32 cellular contexts compared by ENCODE assay signal in genomic region chr5:135626636-135627035, GRCh38. TPM values are rescaled to one million over a fixed set of nuclear protein-coding genes. Genes with fewer than 3 reads are reported as not detected.
A peak's percentile ranks its signal among the peaks of the same experiment; 100 is the strongest.
DNase-seq lines count a peak whose midpoint lies in the region; ATAC-seq, FAIRE-seq and TF ChIP-seq lines count a peak whose summit lies in the region.
"Had no signal": no experiment of that assay in that cellular context is flagged by ENCODE, and none has a peak within 500 bp of the region (broad histone marks: within the 10 kb centered on the region; RNA-seq: fewer than 3 reads in every experiment).

No MANE protein-coding gene starts in this region.

- H3K4me1 ChIP-seq in SJCRH30 (peaks cover 68% of the 10 kb centered on the region), SJSA1 (replicated peaks) (peaks cover 32% of the 10 kb centered on the region), neuronal stem cell (ENCODE audit: control insufficient read depth in 2 of 2, insufficient read depth in 1 of 2, low read depth in 1 of 2, low read length in 2 of 2) (no peaks in the 10 kb centered on the region), kidney (ENCODE audit: control insufficient read depth in 1 of 2, insufficient read depth in 1 of 2, low read depth in 1 of 2, low read length in 2 of 2) (peaks cover 2 to 6% of the 10 kb centered on the region in 2 donors)
- H3K4me1 ChIP-seq: BE2C had no signal

- intact Hi-C loops in kidney (cut with DNase I), result no loop called here

- H3K9me3 ChIP-seq in SJCRH30 (replicated peaks) (no peaks in the 10 kb centered on the region), SJSA1 (replicated peaks) (no peaks in the 10 kb centered on the region; the same call in 1 of the 2 replicates), neuronal stem cell (replicated peaks in 1 of 2; ENCODE audit: control insufficient read depth in 2 of 2, insufficient read depth in 1 of 2, low read depth in 1 of 2, low read length in 2 of 2) (no peaks in the 10 kb centered on the region), kidney (ENCODE audit: control insufficient read depth in 1 of 2, low read length in 2 of 2) (no peaks in the 10 kb centered on the region)
- H3K9me3 ChIP-seq: BE2C, BLaER1 had no signal

- CTCF ChIA-PET in activated CD4-positive, alpha-beta T cell treated with anti-CD3 and anti-CD28 coated beads, Interleukin-2, amount 10 ng/mL, durations not matched to agents 7 days and 5 days (lab: Charles Lee), result no interaction called here

- no CpG with 5 or more reads among the region's 3 CpGs for WGBS in neuronal stem cell (ENCODE audit: extremely low coverage in 2 of 2, insufficient read length in 2 of 2, insufficient replicate concordance in 1 of 2), 2 donors

- no peak overlapping the region for H3K27ac Mint-ChIP-seq in natural killer cell treated with Interleukin-12 subunit alpha and Interleukin-12 subunit beta and Interleukin-15 and Interleukin-18, amount 100 ng/mL, for 72 hours
- no peak overlapping the region for H3K27ac Mint-ChIP-seq in activated CD4-positive, alpha-beta T cell treated with anti-CD3 and anti-CD28 coated beads, Interleukin-2, amount 10 ng/mL, durations not matched to agents 7 days and 5 days
- H3K27ac Mint-ChIP-seq: CD14-positive monocyte; CD4-positive, alpha-beta memory T cell; CD4-positive, CD25-positive, alpha-beta regulatory T cell; CD8-positive, alpha-beta memory T cell had no signal

- H3K27ac ChIP-seq in SJCRH30 (peak overlapping the region; percentile 73), SJSA1 (peak overlapping the region; percentile 47), neuronal stem cell (replicated peaks; ENCODE audit: low read length) (no peak overlapping the region), kidney (ENCODE audit: low read depth in 2 of 2, low read length in 2 of 2) (no peak overlapping the region)
- H3K27ac ChIP-seq: BLaER1 had no signal

- H3K4me3 Mint-ChIP-seq in natural killer cell treated with Interleukin-12 subunit alpha and Interleukin-12 subunit beta and Interleukin-15 and Interleukin-18, amount 100 ng/mL, for 72 hours, result no peak overlapping the region
- H3K4me3 Mint-ChIP-seq in activated CD4-positive, alpha-beta T cell treated with anti-CD3 and anti-CD28 coated beads, Interleukin-2, amount 10 ng/mL, durations not matched to agents 7 days and 5 days, result no peak overlapping the region
- H3K4me3 Mint-ChIP-seq: CD14-positive monocyte; CD4-positive, alpha-beta memory T cell; CD4-positive, CD25-positive, alpha-beta regulatory T cell; CD8-positive, alpha-beta memory T cell had no signal

- no peak overlapping the region for H3K4me3 ChIP-seq in SJCRH30
- no peak overlapping the region for H3K4me3 ChIP-seq in SJSA1
- no peak overlapping the region for H3K4me3 ChIP-seq in neuronal stem cell (ENCODE audit: low read length in 2 of 2)
- no peak overlapping the region for H3K4me3 ChIP-seq in kidney (ENCODE audit: low read length in 2 of 2)
- H3K4me3 ChIP-seq: BLaER1, GM12878 had no signal

- POLR2A ChIA-PET in activated CD4-positive, alpha-beta T cell treated with anti-CD3 and anti-CD28 coated beads, Interleukin-2, amount 10 ng/mL, durations not matched to agents 7 days and 5 days (lab: Charles Lee), result no interaction called here

- H3K36me3 ChIP-seq in SJCRH30, result no peaks in the 10 kb centered on the region
- H3K36me3 ChIP-seq in SJSA1, result no peaks in the 10 kb centered on the region
- H3K36me3 ChIP-seq in neuronal stem cell (replicated peaks in 1 of 2; ENCODE audit: control insufficient read depth in 2 of 2, insufficient read depth in 2 of 2, low read length in 2 of 2), result no peaks in the 10 kb centered on the region
- H3K36me3 ChIP-seq in kidney (ENCODE audit: control insufficient read depth in 1 of 2, insufficient read depth in 2 of 2, low read length in 2 of 2), result no peaks in the 10 kb centered on the region
- H3K36me3 ChIP-seq: BE2C, BLaER1 had no signal

- no peak for FAIRE-seq in kidney (lab: Jason Lieb, UNC)
- FAIRE-seq: A204.1, GM12878, GM12892, GM18507 had no signal

- H3K4me1 Mint-ChIP-seq in natural killer cell treated with Interleukin-12 subunit alpha and Interleukin-12 subunit beta and Interleukin-15 and Interleukin-18, amount 100 ng/mL, for 72 hours (ENCODE audit: low read depth in 2 of 2), result no peaks in the 10 kb centered on the region
- H3K4me1 Mint-ChIP-seq in activated CD4-positive, alpha-beta T cell treated with anti-CD3 and anti-CD28 coated beads, Interleukin-2, amount 10 ng/mL, durations not matched to agents 7 days and 5 days, result no peaks in the 10 kb centered on the region
- H3K4me1 Mint-ChIP-seq: CD4-positive, alpha-beta memory T cell; CD4-positive, CD25-positive, alpha-beta regulatory T cell; CD8-positive, alpha-beta memory T cell had no signal

- H3K23ac ChIP-seq in neuronal stem cell (ENCODE audit: low read depth, low read length, poor library complexity), result no peak overlapping the region

- no peak overlapping the region for H2BK12ac ChIP-seq in neuronal stem cell (ENCODE audit: low read length)

- no peak overlapping the region for H3K14ac ChIP-seq in neuronal stem cell (ENCODE audit: low read length)

- DNase-seq in SJCRH30 (peak; percentile 43 to 51), SJSA1 (ENCODE audit: low read depth in 1 of 2, low spot score in 2 of 2) (peak; percentile 61 to 64), islet precursor cell (peak; percentile 22), neuronal stem cell (ENCODE audit: low spot score) (no peak), kidney (no peak)
- no peak for DNase-seq in natural killer cell treated with Interleukin-12 subunit alpha and Interleukin-12 subunit beta and Interleukin-15 and Interleukin-18, amount 100 ng/mL, for 72 hours (ENCODE audit: low spot score)
- DNase-seq in activated CD4-positive, alpha-beta T cell treated with anti-CD3 and anti-CD28 coated beads, Interleukin-2, amount 10 ng/mL, durations not matched to agents 7 days and 5 days, result no peak
- DNase-seq: 8988T; ACHN; BE2C; C1 segment of cervical spinal cord; CD4-positive, alpha-beta memory T cell; CD4-positive, CD25-positive, alpha-beta regulatory T cell; CD8-positive, alpha-beta memory T cell; COR-L47; DMS 273 treated with DMSO at 0.1 percent for 48 hours; DMS153; DMS53; DMS79; DND-41; EL; GDM1 had no signal

- no peaks in the 10 kb centered on the region for H3K36me3 Mint-ChIP-seq in natural killer cell treated with Interleukin-12 subunit alpha and Interleukin-12 subunit beta and Interleukin-15 and Interleukin-18, amount 100 ng/mL, for 72 hours
- H3K36me3 Mint-ChIP-seq in activated CD4-positive, alpha-beta T cell treated with anti-CD3 and anti-CD28 coated beads, Interleukin-2, amount 10 ng/mL, durations not matched to agents 7 days and 5 days (ENCODE audit: low read depth), result no peaks in the 10 kb centered on the region
- H3K36me3 Mint-ChIP-seq: CD14-positive monocyte; CD4-positive, alpha-beta memory T cell; CD4-positive, CD25-positive, alpha-beta regulatory T cell; CD8-positive, alpha-beta memory T cell had no signal

- H3K4me2 ChIP-seq in neuronal stem cell (ENCODE audit: insufficient read depth, low read length, poor library complexity, severe bottlenecking), result no peak overlapping the region
- H3K4me2 ChIP-seq: BLaER1 had no signal

- H3K27me3 ChIP-seq in SJCRH30 (no peaks in the 10 kb centered on the region), SJSA1 (replicated peaks) (no peaks in the 10 kb centered on the region), neuronal stem cell (ENCODE audit: control insufficient read depth in 3 of 3, insufficient read depth in 3 of 3, low read depth in 1 of 3, low read length in 3 of 3) (no peaks in the 10 kb centered on the region)
- H3K27me3 ChIP-seq: BE2C, BLaER1 had no signal

- no peak overlapping the region for H2BK15ac ChIP-seq in neuronal stem cell (ENCODE audit: low read length)

- H2BK5ac ChIP-seq in neuronal stem cell (ENCODE audit: low read length), result no peak overlapping the region

- H2AFZ ChIP-seq in neuronal stem cell (ENCODE audit: low read length), result no peak overlapping the region

- H3K9ac ChIP-seq in neuronal stem cell (ENCODE audit: low read depth, low read length, poor library complexity) (no peak overlapping the region), kidney (ENCODE audit: low read length in 2 of 2) (no peak overlapping the region)
- H3K9ac ChIP-seq: BLaER1 had no signal

- ATAC-seq in GM19395 (IDR thresholded peaks at IDR 0.05; ENCODE audit: unreplicated experiment), result no peak
- ATAC-seq in natural killer cell treated with Interleukin-12 subunit alpha and Interleukin-12 subunit beta and Interleukin-15 and Interleukin-18, amount 100 ng/mL, for 72 hours, result no peak
- ATAC-seq: GM12878 had no signal

- no peak overlapping the region for H2BK120ac ChIP-seq in neuronal stem cell (ENCODE audit: low read depth, low read length)

- no peak for TF ChIP-seq CTCF in kidney (IDR thresholded peaks at IDR 0.05; ENCODE audit: borderline replicate concordance, extremely low read depth, insufficient read depth)

- no peak overlapping the region for H4K8ac ChIP-seq in neuronal stem cell (ENCODE audit: low read depth, low read length)

- H2AK5ac ChIP-seq in neuronal stem cell (ENCODE audit: low read depth, low read length), result no peak overlapping the region

- H3K9me3 Mint-ChIP-seq in natural killer cell treated with Interleukin-12 subunit alpha and Interleukin-12 subunit beta and Interleukin-15 and Interleukin-18, amount 100 ng/mL, for 72 hours, result no peaks in the 10 kb centered on the region
- H3K9me3 Mint-ChIP-seq in activated CD4-positive, alpha-beta T cell treated with anti-CD3 and anti-CD28 coated beads, Interleukin-2, amount 10 ng/mL, durations not matched to agents 7 days and 5 days, result no peaks in the 10 kb centered on the region
- H3K9me3 Mint-ChIP-seq: CD8-positive, alpha-beta memory T cell had no signal

- peaks cover 5 to 7% of the 10 kb centered on the region in 2 donors for H3K27me3 Mint-ChIP-seq in natural killer cell treated with Interleukin-12 subunit alpha and Interleukin-12 subunit beta and Interleukin-15 and Interleukin-18, amount 100 ng/mL, for 72 hours
- H3K27me3 Mint-ChIP-seq in activated CD4-positive, alpha-beta T cell treated with anti-CD3 and anti-CD28 coated beads, Interleukin-2, amount 10 ng/mL, durations not matched to agents 7 days and 5 days, result peaks cover 4% of the 10 kb centered on the region

- H3K18ac ChIP-seq in neuronal stem cell (ENCODE audit: low read length), result peak overlapping the region; percentile 18

- H4K91ac ChIP-seq in neuronal stem cell (ENCODE audit: low read depth, low read length, poor library complexity), result no peak overlapping the region

- H3K4ac ChIP-seq in neuronal stem cell (ENCODE audit: low read length), result no peak overlapping the region

- no peaks in the 10 kb centered on the region for H3K79me1 ChIP-seq in neuronal stem cell (ENCODE audit: low read depth, low read length)

RNA-seq across cellular contexts. Expression of gene CXCL14, which starts 47.8 kb away (rescaled TPM):
- not detected in 2 replicates for total RNA-seq in SJCRH30 (2014; rRNA removed; shearing (Covaris generic))
- 0.29 TPM in 1 of 2 replicates, not detected in the other for total RNA-seq in SJSA1 (2014; rRNA removed; shearing (Covaris generic))
- 1.7 TPM for polyA plus RNA-seq in neuronal stem cell (2013, experiment 1 of 2)
- 1.8 TPM for polyA plus RNA-seq in neuronal stem cell (2013, experiment 2 of 2)
- total RNA-seq in kidney, result 104 TPM
- 414 TPM for polyA plus RNA-seq in kidney (ENCODE audit: insufficient read depth, low read depth, low replicate concordance)
- not detected for total RNA-seq in natural killer cell treated with Interleukin-12 subunit alpha and Interleukin-12 subunit beta and Interleukin-15 and Interleukin-18, amount 100 ng/mL, for 72 hours
- not detected for total RNA-seq in activated CD4-positive, alpha-beta T cell treated with anti-CD3 and anti-CD28 coated beads, Interleukin-2, amount 10 ng/mL, durations not matched to agents 7 days and 5 days
- total RNA-seq: A673; CD4-positive, alpha-beta memory T cell; CD4-positive, CD25-positive, alpha-beta regulatory T cell; CD8-positive, alpha-beta memory T cell; G401; GM12878 had no signal
- polyA plus RNA-seq: AG04450; CD4-positive, alpha-beta memory T cell; CD4-positive, CD25-positive, alpha-beta regulatory T cell; CD8-positive, alpha-beta memory T cell had no signal

Comparison
In these comparisons a context has a peak if more than half of its experiments do, and no peak if none do; other contexts are left out.
1. DNase-seq: peak in SJCRH30 (2 of 2), SJSA1 (2 of 2) and islet precursor cell (single experiment); none in neuronal stem cell (single experiment), kidney (single experiment), natural killer cell treated with Interleukin-12 subunit alpha and Interleukin-12 subunit beta and Interleukin-15 and Interleukin-18, amount 100 ng/mL, for 72 hours (single experiment) and activated CD4-positive, alpha-beta T cell treated with anti-CD3 and anti-CD28 coated beads, Interleukin-2, amount 10 ng/mL, durations not matched to agents 7 days and 5 days (single experiment).
2. H3K27ac ChIP-seq: peak in SJCRH30 (single experiment) and SJSA1 (single experiment); none in neuronal stem cell (single experiment) and kidney (0 of 2).
3. RNA of gene CXCL14, which starts 47.8 kb away (total RNA-seq): 104 TPM in kidney (single experiment); 0.29 TPM in SJSA1, not detected in natural killer cell treated with Interleukin-12 subunit alpha and Interleukin-12 subunit beta and Interleukin-15 and Interleukin-18, amount 100 ng/mL, for 72 hours, not detected in SJCRH30 and not detected in activated CD4-positive, alpha-beta T cell treated with anti-CD3 and anti-CD28 coated beads, Interleukin-2, amount 10 ng/mL, durations not matched to agents 7 days and 5 days; every median in the first group is over 10 times any median in the second.